Comparison of ENCODE assay signal across 32 cellular contexts in genomic region chr10:97121084-97121483, GRCh38.
DNase-seq lines count a peak whose midpoint lies in the region; ATAC-seq and TF ChIP-seq lines count a peak whose summit lies in the region.
"Had no signal": no experiment of that assay in that cellular context is flagged by ENCODE, and none has a peak within 500 bp of the region (broad histone marks: within the 10 kb centered on the region; RNA-seq: fewer than 3 reads in every experiment).

No MANE protein-coding gene starts in this region.

- H3K4me1 Mint-ChIP-seq in brain, result peaks cover 81% of the 10 kb centered on the region
- H3K4me1 Mint-ChIP-seq: CD4-positive, alpha-beta memory T cell had no signal

- H3K27me3 ChIP-seq in spleen (replicated peaks in 1 of 7), result peaks cover 0 to 34% (median 6%) of the 10 kb centered on the region in 7 donors

- TF ChIP-seq POLR2A in spleen (IDR thresholded peaks at IDR 0.05), result no peak

- 58 to 75% (median 74%) methylated on average over 5 of the region's 5 CpGs for WGBS in spleen, 5 donors

- no peaks in the 10 kb centered on the region for H3K9me3 ChIP-seq in spleen
- H3K9me3 ChIP-seq: BLaER1 treated with 17β-estradiol and CSF1 and Interleukin-3, amounts not matched to agents 10 nM and 100 nM; HAP-1 had no signal

- H3K4me3 Mint-ChIP-seq in brain, result peak overlapping the region in 1 of 5 experiments; percentile 23
- H3K4me3 Mint-ChIP-seq: HFFc6; T-helper 1 cell treated with Interleukin-12 subunit alpha and Interleukin-12 subunit beta and Interleukin-4 antibody, amounts not matched to agents 30 μg/mL and 1 μg/mL, for 36 hours had no signal

- H3K36me3 ChIP-seq in spleen, result no peaks in the 10 kb centered on the region
- H3K36me3 ChIP-seq: BLaER1 treated with 17β-estradiol and CSF1 and Interleukin-3, amounts not matched to agents 10 nM and 100 nM; HAP-1 had no signal

- H3K27ac ChIP-seq in spleen, result no peak overlapping the region
- H3K27ac ChIP-seq: BLaER1 treated with 17β-estradiol and CSF1 and Interleukin-3, amounts not matched to agents 10 nM and 100 nM; RWPE1; SK-N-MC had no signal

- no peak overlapping the region for H3K4me3 ChIP-seq in spleen
- H3K4me3 ChIP-seq: BLaER1 treated with 17β-estradiol and CSF1 and Interleukin-3, amounts not matched to agents 10 nM and 100 nM; GM12878; HAP-1; K562; SK-N-MC had no signal

- H3K27ac Mint-ChIP-seq in brain, result peak overlapping the region in 4 of 5 experiments; percentile 35 to 85 (median 58)
- H3K27ac Mint-ChIP-seq: CD4-positive, alpha-beta memory T cell; HFFc6; T-helper 1 cell treated with Interleukin-12 subunit alpha and Interleukin-12 subunit beta and Interleukin-4 antibody, amounts not matched to agents 30 μg/mL and 1 μg/mL, for 36 hours had no signal

- ATAC-seq in HG03460 (IDR thresholded peaks at IDR 0.05; ENCODE audit: unreplicated experiment) (no peak), GM19452 (IDR thresholded peaks at IDR 0.05; ENCODE audit: unreplicated experiment) (no peak)
- ATAC-seq: GM12878, K562, Panc1 had no signal

- H3K9me3 Mint-ChIP-seq in brain, result no peaks in the 10 kb centered on the region
- H3K9me3 Mint-ChIP-seq: CD4-positive, alpha-beta memory T cell; HFFc6; T-helper 1 cell treated with Interleukin-12 subunit alpha and Interleukin-12 subunit beta and Interleukin-4 antibody, amounts not matched to agents 30 μg/mL and 1 μg/mL, for 36 hours had no signal

- intact Hi-C loops in spleen (cut with DNase I; ENCODE audit: low total_unique reads), result no loop called here

- TF ChIP-seq CTCF in brain (conservative IDR thresholded peaks at IDR 0.05) (no peak), spleen (IDR thresholded peaks at IDR 0.05 in 8 of 11, conservative IDR thresholded peaks at IDR 0.05 in 3 of 11) (no peak)

- H3K36me3 Mint-ChIP-seq in brain, result peaks cover 5% of the 10 kb centered on the region
- H3K36me3 Mint-ChIP-seq: CD4-positive, alpha-beta memory T cell had no signal

- H3K27me3 Mint-ChIP-seq in brain, result peaks cover 18% of the 10 kb centered on the region

- DNase-seq in SIG-M5 treated with dmso at 0.1 percent for 504 hours (lab: John Stamatoyannopoulos, UW; ENCODE audit: unreplicated experiment) (peak; percentile 6), SIG-M5 (lab: John Stamatoyannopoulos, UW) (no peak), NCI-H524 treated with DMSO at 0.1 percent for 48 hours (lab: John Stamatoyannopoulos, UW) (peak; percentile 65), spleen (peak; percentile 4), middle frontal gyrus (ENCODE audit: extremely low spot score, low spot score) (no peak)
- DNase-seq: CD4-positive, alpha-beta memory T cell; DMS 273 treated with DMSO at 0.1 percent for 48 hours; DMS79; EL; GDM1; GOT3; HFFc6; Kasumi-1; NCI-H1092; NCI-H1436; NCI-H1930; NCI-H2107; NCI-H345; NCI-H510A treated with DMSO at 0.1 percent for 48 hours; SHP77; SW 1271 had no signal

- H3K4me1 ChIP-seq in spleen, result no peaks in the 10 kb centered on the region
- H3K4me1 ChIP-seq: HAP-1 had no signal

Comparison
In these comparisons a context has a peak if more than half of its experiments do, and no peak if none do; other contexts are left out.
1. DNase-seq: peak in SIG-M5 treated with dmso at 0.1 percent for 504 hours (single experiment), NCI-H524 treated with DMSO at 0.1 percent for 48 hours (single experiment) and spleen (single experiment); none in SIG-M5 (single experiment) and middle frontal gyrus (single experiment).